ENCODE assay signal across 8 cellular contexts in genomic region chr5:112975721-112976431, GRCh38. TPM values are rescaled to one million over a fixed set of nuclear protein-coding genes. Genes with fewer than 3 reads are reported as not detected.
DNase-seq lines count a peak whose midpoint lies in the region; ATAC-seq, FAIRE-seq and TF ChIP-seq lines count a peak whose summit lies in the region.

No MANE protein-coding gene starts in this region.

- H3K36me3 ChIP-seq in adrenal gland (replicated peaks in 1 of 2) = no peaks in the 10 kb centered on the region
- no peaks in the 10 kb centered on the region for H3K36me3 ChIP-seq in lung (ENCODE audit: control insufficient read depth in 2 of 2, insufficient read depth in 2 of 2, low read length in 2 of 2)
- peaks cover under 1% of the 10 kb centered on the region for H3K36me3 ChIP-seq in upper lobe of right lung

- peak overlapping the region; percentile 76 for H3K4me2 ChIP-seq in A549

- H3K27me3 ChIP-seq in adrenal gland = no peaks in the 10 kb centered on the region
- H3K27me3 ChIP-seq in lung (ENCODE audit: control insufficient read depth, insufficient read depth) = no peaks in the 10 kb centered on the region
- H3K27me3 ChIP-seq in upper lobe of right lung = no peaks in the 10 kb centered on the region

- TF ChIP-seq RAD21 in A549 (conservative IDR thresholded peaks at IDR 0.05 in 1 of 2, IDR thresholded peaks at IDR 0.05 in 1 of 2) = no peak

- TF ChIP-seq CTCF in A549 (IDR thresholded peaks at IDR 0.05) (no peak), adrenal gland (IDR thresholded peaks at IDR 0.05) (no peak), lung (IDR thresholded peaks at IDR 0.05; ENCODE audit: control extremely low read depth, extremely low read depth) (no peak), upper lobe of right lung (IDR thresholded peaks at IDR 0.05) (no peak), GM10248 (IDR thresholded peaks at IDR 0.05; ENCODE audit: control extremely low read depth, extremely low read depth, low read depth, missing control alignments) (no peak)

- ATAC-seq in A549 (peak; percentile 55 to 57), GM19035 (IDR thresholded peaks at IDR 0.05; ENCODE audit: unreplicated experiment) (peak; percentile 23), HG03442 (IDR thresholded peaks at IDR 0.05; ENCODE audit: unreplicated experiment) (peak; percentile 20), lung (ENCODE audit: insufficient read depth, low FRiP score) (peak; percentile 12), upper lobe of right lung (peak; percentile 7), HG03108 (IDR thresholded peaks at IDR 0.05; ENCODE audit: unreplicated experiment) (no peak)

- H3K27ac ChIP-seq in A549 (peak overlapping the region; percentile 81 to 93), adrenal gland (peak overlapping the region in 4 of 5 donors; percentile 86 to 94 (median 89)), lung (ENCODE audit: low read depth in 1 of 2, low read length in 1 of 2) (peak overlapping the region; percentile 74 to 84), upper lobe of right lung (peak overlapping the region; percentile 89)

- TF ChIP-seq POLR2A in A549 (IDR thresholded peaks at IDR 0.05; ENCODE audit: low read length) = no peak
- no peak for TF ChIP-seq POLR2A in adrenal gland (IDR thresholded peaks at IDR 0.05)

- FAIRE-seq in A549 (lab: Jason Lieb, UNC) = no peak

- POLR2A ChIA-PET in A549 (lab: Yijun Ruan, JAX) (interaction anchor here (0.7 to 2.3 kb wide), 12 partner anchors 8 to 535 kb away, joined by 3 to 18 read pairs (median 6); partner anchors contain the start of genes REEP5 and SRP19), GM10248 (lab: Yijun Ruan, JAX) (interaction anchor here (0.6 to 1.4 kb wide), 6 partner anchors 10 to 538 kb away, joined by 3 to 4 read pairs (median 4); partner anchors contain the start of genes REEP5 and YTHDC2)

- WGBS in A549 (ENCODE audit: missing lambda C conversion rate) = 25% methylated on average over 11 of the region's 11 CpGs
- 27 to 34% (median 31%) methylated on average over 10 to 11 of the region's 11 CpGs for WGBS in adrenal gland, 4 donors
- 35 to 38% methylated on average over 11 of the region's 11 CpGs for WGBS in lung, 2 donors

- no peak for TF ChIP-seq EP300 in A549 (IDR thresholded peaks at IDR 0.05)

- CTCF ChIA-PET in A549 (lab: Yijun Ruan, JAX) (interaction anchor here (0.6 to 2.7 kb wide), 6 partner anchors 11 to 54 kb away, joined by 3 to 11 read pairs (median 4); partner anchors contain the start of gene REEP5), GM10248 (lab: Yijun Ruan, JAX) (interaction anchor here (0.9 to 3.7 kb wide), 7 partner anchors 11 to 53 kb away, joined by 3 to 28 read pairs (median 6); no protein-coding TSS in a partner anchor)

- H3K4me1 ChIP-seq in A549 = peaks cover 22% of the 10 kb centered on the region
- H3K4me1 ChIP-seq in adrenal gland (replicated peaks in 1 of 2) = peaks cover 10 to 29% of the 10 kb centered on the region in 2 donors
- peaks cover under 1 to 2% of the 10 kb centered on the region in 2 donors for H3K4me1 ChIP-seq in lung (ENCODE audit: control insufficient read depth in 2 of 2, insufficient read depth in 2 of 2, low read length in 2 of 2)
- peaks cover 19% of the 10 kb centered on the region for H3K4me1 ChIP-seq in upper lobe of right lung

- H3K9me3 ChIP-seq in A549 (no peaks in the 10 kb centered on the region), adrenal gland (replicated peaks in 1 of 3) (no peaks in the 10 kb centered on the region), lung (ENCODE audit: control insufficient read depth in 2 of 2, insufficient read depth in 1 of 2, low read length in 1 of 2) (no peaks in the 10 kb centered on the region), upper lobe of right lung (no peaks in the 10 kb centered on the region)

- peak overlapping the region; percentile 86 for H3K4me3 ChIP-seq in A549
- H3K4me3 ChIP-seq in adrenal gland = peak overlapping the region in 2 of 4 donors; percentile 71 to 93
- H3K4me3 ChIP-seq in lung = peak overlapping the region; percentile 51
- peak overlapping the region; percentile 79 for H3K4me3 ChIP-seq in upper lobe of right lung

- DNase-seq in A549 (ENCODE audit: low read depth in 1 of 2, low spot score in 1 of 2) (no peak), adrenal gland (no peak), lung (ENCODE audit: low spot score) (no peak), upper lobe of right lung (no peak), GM10248 (ENCODE audit: extremely low spot score) (no peak)

- intact Hi-C loops in adrenal gland (cut with DNase I) = no loop called here
- intact Hi-C loops in upper lobe of right lung (cut with DNase I) = no loop called here

TF ChIP-seq in A549, 52 proteins besides CTCF, POLR2A, EP300 and RAD21:
- TF ChIP-seq GATA3 (IDR thresholded peaks at IDR 0.05; ENCODE audit: borderline replicate concordance) (no peak), BCL3 (IDR thresholded peaks at IDR 0.05) (0 out of 3 replicates have a peak, but pooled peaks have one; percentile 23), EHMT2 (IDR thresholded peaks at IDR 0.05; ENCODE audit: low read depth) (no peak), ELK1 (IDR thresholded peaks at IDR 0.05; ENCODE audit: low read depth, low read length) (no peak)

RNA-seq across cellular contexts. Expression of gene DCP2, which starts 0.7 kb away (rescaled TPM):
- 16.1 and 18.5 TPM in 2 replicates for polyA plus RNA-seq in A549 (2011; rRNA removed)
- 6.6 and 7.4 TPM in 2 replicates for polyA plus RNA-seq in A549 (2012; cell fraction: cytosol; rRNA removed)
- 1.9 and 4.0 TPM in 2 replicates for polyA plus RNA-seq in A549 (2012; cell fraction: nucleus; rRNA removed)
- polyA plus RNA-seq in A549 (2017; fragmentation: RNase III; extraction: RNeasy Plus Mini Kit Qiagen cat#74134 plus additional on column Dnase treatment) = 7.2 to 8.0 TPM (median 7.8 TPM) in 3 replicates
- 21.8 and 22.6 TPM in 2 replicates for polyA minus RNA-seq in A549 (2011; rRNA and poly(A)+ RNA removed)
- 10 to 100 TPM; 17.5 to 50.4 (median 44.3) TPM for total RNA-seq in adrenal gland
- 1 to 10 TPM; 7.0 to 9.9 (median 7.2) TPM for polyA plus RNA-seq in adrenal gland
- total RNA-seq in lung = 10 to 100 TPM; 46.2 to 91.5 TPM
- 10 to 100 TPM in 1 of 2 donors, 1 to 10 TPM in 1; 9.5 to 12.9 TPM for polyA plus RNA-seq in lung
- 51.1 TPM for total RNA-seq in upper lobe of right lung

RNA-seq across cellular contexts. Expression of gene REEP5, which starts 53.8 kb away (rescaled TPM):
- polyA plus RNA-seq in A549 (2011; rRNA removed) = 164 and 208 TPM in 2 replicates
- 157 and 170 TPM in 2 replicates for polyA plus RNA-seq in A549 (2012; cell fraction: cytosol; rRNA removed)
- 36.4 and 53.7 TPM in 2 replicates for polyA plus RNA-seq in A549 (2012; cell fraction: nucleus; rRNA removed)
- polyA plus RNA-seq in A549 (2017; fragmentation: RNase III; extraction: RNeasy Plus Mini Kit Qiagen cat#74134 plus additional on column Dnase treatment) = 123 to 139 TPM (median 134 TPM) in 3 replicates
- polyA minus RNA-seq in A549 (2011; rRNA and poly(A)+ RNA removed) = 195 and 198 TPM in 2 replicates
- 100 to 1,000 TPM in 7 of 8 donors, 10 to 100 TPM in 1; 84.6 to 198 (median 173) TPM for total RNA-seq in adrenal gland
- 100 to 1,000 TPM in 2 of 3 donors, 10 to 100 TPM in 1; 73.8 to 187 (median 107) TPM for polyA plus RNA-seq in adrenal gland
- total RNA-seq in lung = 100 to 1,000 TPM in 1 of 2 donors, 10 to 100 TPM in 1; 63.4 to 112 TPM
- 10 to 100 TPM; 58.9 to 74.7 TPM for polyA plus RNA-seq in lung
- 108 TPM for total RNA-seq in upper lobe of right lung
